ENCODE assay signal across 8 cellular contexts in genomic region chr2:47177042-47177565, GRCh38. TPM values are rescaled to one million over a fixed set of nuclear protein-coding genes. Genes with fewer than 3 reads are reported as not detected.
DNase-seq lines count a peak whose midpoint lies in the region; ATAC-seq and TF ChIP-seq lines count a peak whose summit lies in the region.

No MANE protein-coding gene starts in this region.

- 0 out of 2 replicates have a peak, but pooled peaks cover 2% of the 10 kb centered on the region for H3K27me3 ChIP-seq in H9 (ENCODE audit: insufficient read depth, low read length)
- H3K27me3 ChIP-seq in right cardiac atrium (ENCODE audit: control insufficient read depth, insufficient read depth) = no peaks in the 10 kb centered on the region

- H3K9me3 Mint-ChIP-seq in Calu3 (ENCODE audit: low read depth, unreplicated experiment) (no peaks in the 10 kb centered on the region), H9 (peaks cover 4 to 7% of the 10 kb centered on the region in 2 experiments; a peak in 4 of 5 replicates)
- H3K9me3 Mint-ChIP-seq in stimulated activated naive B cell treated with anti-CD40 and anti-IgM and Interleukin-4, amounts not matched to agents 10 μg/mL and 1 μg/mL and 100 μg/mL, for 72 hours = no peaks in the 10 kb centered on the region

- peak overlapping the region; percentile 88 for H3K4me3 ChIP-seq in right cardiac atrium (ENCODE audit: low read length)

- BruUV-seq in Calu3 (replicated peaks; lab: Mats Ljungman, UMichigan) = TSS peak; percentile 33

- no peak overlapping the region for H2BK120ac ChIP-seq in H9 (ENCODE audit: low read depth, low read length, poor library complexity, severe bottlenecking)

- ATAC-seq in right cardiac atrium = peak in 1 of 2 donors; percentile 1
- peak; percentile 15 to 17 for ATAC-seq in stimulated activated naive B cell treated with anti-CD40 and anti-IgM and Interleukin-4, amounts not matched to agents 10 μg/mL and 1 μg/mL and 100 μg/mL, for 72 hours (replicated peaks)

- H3K56ac ChIP-seq in H9 (ENCODE audit: insufficient read length, low read depth, low read length) = no peak overlapping the region

- TF ChIP-seq CTCF in Calu3 (IDR thresholded peaks at IDR 0.05; ENCODE audit: unreplicated experiment) (no peak), H9 (conservative IDR thresholded peaks at IDR 0.05) (no peak), VCaP (conservative IDR thresholded peaks at IDR 0.05) (no peak; the same call in 1 of the 2 replicates)

- peaks cover 35% of the 10 kb centered on the region for H3K79me2 ChIP-seq in H9 (ENCODE audit: insufficient read depth, low read length)

- H3K23me2 ChIP-seq in H9 (ENCODE audit: insufficient read length, low read depth, low read length, poor library complexity, severe bottlenecking) = peaks cover 13% of the 10 kb centered on the region

- H3K27ac ChIP-seq in H9 (ENCODE audit: insufficient read length, low read depth, low read length) (no peak overlapping the region), VCaP (peak overlapping the region; percentile 95), right cardiac atrium (ENCODE audit: low read length) (peak overlapping the region; percentile 99)

- no peak overlapping the region for H3T11ph ChIP-seq in H9 (ENCODE audit: low read length)

- H3K4me1 Mint-ChIP-seq in Calu3 (ENCODE audit: low read depth, unreplicated experiment) = peaks cover 17% of the 10 kb centered on the region
- peaks cover 52 to 53% of the 10 kb centered on the region in 2 experiments for H3K4me1 Mint-ChIP-seq in H9
- peaks cover 30 to 52% of the 10 kb centered on the region in 2 donors for H3K4me1 Mint-ChIP-seq in stimulated activated naive B cell treated with anti-CD40 and anti-IgM and Interleukin-4, amounts not matched to agents 10 μg/mL and 1 μg/mL and 100 μg/mL, for 72 hours

- H3K4me1 ChIP-seq in H9 (ENCODE audit: insufficient read depth, low read length) (peaks cover 15% of the 10 kb centered on the region; the same call in 1 of the 2 replicates), right cardiac atrium (ENCODE audit: control insufficient read depth, insufficient read depth, low read length) (no peaks in the 10 kb centered on the region)

- no peak overlapping the region for H3K23ac ChIP-seq in H9 (ENCODE audit: insufficient read length, low read depth, low read length)

- H3K14ac ChIP-seq in H9 (ENCODE audit: insufficient read depth, low read length) = peak overlapping the region; percentile 44; the same call in 1 of the 2 replicates

- peak overlapping the region; percentile 99 for H3K27ac Mint-ChIP-seq in Calu3 (ENCODE audit: unreplicated experiment)
- peak overlapping the region; percentile 99 to 100 (median 100); a peak in 6 of 7 replicates for H3K27ac Mint-ChIP-seq in H9
- H3K27ac Mint-ChIP-seq in stimulated activated naive B cell treated with anti-CD40 and anti-IgM and Interleukin-4, amounts not matched to agents 10 μg/mL and 1 μg/mL and 100 μg/mL, for 72 hours = peak overlapping the region; percentile 98

- H3K18ac ChIP-seq in H9 (ENCODE audit: insufficient read length, low read depth, low read length) = peak overlapping the region; percentile 38

- H3K79me1 ChIP-seq in H9 (ENCODE audit: insufficient read depth, low read depth, low read length, poor library complexity, severe bottlenecking) = no peaks in the 10 kb centered on the region

- H3K9me3 ChIP-seq in H9 (ENCODE audit: control insufficient read depth, low read depth, low read length) (no peaks in the 10 kb centered on the region), right cardiac atrium (ENCODE audit: control insufficient read depth, low read length) (no peaks in the 10 kb centered on the region)

- no peak overlapping the region for H2BK20ac ChIP-seq in H9 (ENCODE audit: low read depth, low read length, poor library complexity, severe bottlenecking)

- no peak overlapping the region for H2BK5ac ChIP-seq in H9 (ENCODE audit: insufficient read length, low read length)

- no peak overlapping the region for H2AFZ ChIP-seq in H9 (ENCODE audit: low read length)

- H4K20me1 ChIP-seq in H9 (ENCODE audit: control insufficient read depth, insufficient read depth, insufficient read length) = no peaks in the 10 kb centered on the region

- H2BK12ac ChIP-seq in H9 (ENCODE audit: insufficient read length, low read depth, low read length) = no peak overlapping the region

- DNase-seq in Calu3 = no peak
- DNase-seq in H9 = no peak
- no peak for DNase-seq in right cardiac atrium
- DNase-seq in stimulated activated naive B cell treated with anti-CD40 and anti-IgM and Interleukin-4, amounts not matched to agents 10 μg/mL and 1 μg/mL and 100 μg/mL, for 72 hours = no peak
- DNase-seq in hypothalamus (lab: John Stamatoyannopoulos, UW) = no peak
- DNase-seq in NCI-H2196 treated with DMSO at 0.1 percent for 48 hours (lab: John Stamatoyannopoulos, UW; ENCODE audit: unreplicated experiment) = no peak
- no peak for DNase-seq in NCI-H510A treated with DMSO at 0.1 percent for 48 hours (lab: John Stamatoyannopoulos, UW)

- H4K8ac ChIP-seq in H9 (replicated peaks; ENCODE audit: insufficient read length, low read depth, low read length) = no peak overlapping the region

- H2BK15ac ChIP-seq in H9 (ENCODE audit: low read depth, low read length) = no peak overlapping the region

- H3K36me3 Mint-ChIP-seq in Calu3 (ENCODE audit: insufficient read depth, unreplicated experiment) (peaks cover 52% of the 10 kb centered on the region), H9 (ENCODE audit: insufficient read depth in 1 of 3, low read depth in 3 of 3) (peaks cover 10 to 15% (median 13%) of the 10 kb centered on the region in 3 experiments)
- H3K36me3 Mint-ChIP-seq in stimulated activated naive B cell treated with anti-CD40 and anti-IgM and Interleukin-4, amounts not matched to agents 10 μg/mL and 1 μg/mL and 100 μg/mL, for 72 hours = peaks cover 15 to 22% of the 10 kb centered on the region in 2 donors

- H3K4me2 ChIP-seq in H9 (ENCODE audit: insufficient read depth, insufficient read length, low read length) = peak overlapping the region; percentile 47

- H2AK5ac ChIP-seq in H9 (ENCODE audit: insufficient read length, low read length) = no peak overlapping the region

- WGBS in H9 (ENCODE audit: extremely low coverage, insufficient read length, low lambda C conversion rate) = no CpG with 5 or more reads among the region's 16 CpGs
- WGBS in right cardiac atrium = 12% methylated on average over 16 of the region's 16 CpGs

- H3K27me3 Mint-ChIP-seq in Calu3 (ENCODE audit: unreplicated experiment) (no peaks in the 10 kb centered on the region), H9 (ENCODE audit: low read depth) (peaks cover 4% of the 10 kb centered on the region)
- peaks cover 0 to 5% of the 10 kb centered on the region in 2 donors for H3K27me3 Mint-ChIP-seq in stimulated activated naive B cell treated with anti-CD40 and anti-IgM and Interleukin-4, amounts not matched to agents 10 μg/mL and 1 μg/mL and 100 μg/mL, for 72 hours

- intact Hi-C loops in Calu3 (cut with micrococcal nuclease; ENCODE audit: unreplicated experiment) = no loop called here
- intact Hi-C loops in right cardiac atrium (cut with DNase I) = no loop called here

- H4K5ac ChIP-seq in H9 (ENCODE audit: insufficient read length, low read depth, low read length) = no peak overlapping the region

- H3K4me3 Mint-ChIP-seq in Calu3 (ENCODE audit: low read depth, unreplicated experiment) (peak overlapping the region; percentile 100), H9 (peak overlapping the region; percentile 99 to 100)
- peak overlapping the region; percentile 94 to 99 for H3K4me3 Mint-ChIP-seq in stimulated activated naive B cell treated with anti-CD40 and anti-IgM and Interleukin-4, amounts not matched to agents 10 μg/mL and 1 μg/mL and 100 μg/mL, for 72 hours

- no peak overlapping the region for H4K91ac ChIP-seq in H9 (ENCODE audit: insufficient read length, low read depth, low read length)

- no peak overlapping the region for H3K4ac ChIP-seq in H9 (ENCODE audit: low read depth, low read length)

- H3K9ac ChIP-seq in H9 (ENCODE audit: extremely low read depth, insufficient read length, low read length) = peak overlapping the region; percentile 62

- CTCF ChIA-PET in Calu3 (lab: Charles Lee) = no interaction called here

RNA-seq across cellular contexts. Expression of gene CALM2, which starts 0.8 kb away (rescaled TPM):
- total RNA-seq in Calu3 (2022) (756 and 782 TPM in 2 replicates), H9 (2021) (462 and 466 TPM in 2 replicates), right cardiac atrium (100 to 1,000 TPM; 281 to 612 (median 394) TPM)
- 421 TPM for polyA plus RNA-seq in right cardiac atrium

RNA-seq across cellular contexts. Expression of gene STPG4, which starts 22.0 kb away (rescaled TPM):
- total RNA-seq in Calu3 (2022) = 12.7 and 14.4 TPM in 2 replicates
- total RNA-seq in H9 (2021) = 0.13 and 0.42 TPM in 2 replicates
- total RNA-seq in right cardiac atrium = under 1 TPM in 2 of 4 donors, not detected in 2; 0.20 to 0.29 TPM
- polyA plus RNA-seq in right cardiac atrium = not detected
